ENCODE assay signal across 10 cellular contexts in genomic region chr1:31577515-31578191, GRCh38. TPM values are rescaled to one million over a fixed set of nuclear protein-coding genes. Genes with fewer than 3 reads are reported as not detected.
DNase-seq lines count a peak whose midpoint lies in the region; ATAC-seq and TF ChIP-seq lines count a peak whose summit lies in the region.
"Had no signal": no experiment of that assay in that cellular context is flagged by ENCODE, and none has a peak within 500 bp of the region (broad histone marks: within the 10 kb centered on the region; RNA-seq: fewer than 3 reads in every experiment).

No MANE protein-coding gene starts in this region.

- H3K36me3 ChIP-seq in left lung, result no peaks in the 10 kb centered on the region
- H3K36me3 ChIP-seq in thoracic aorta, result no peaks in the 10 kb centered on the region

- H3K36me3 Mint-ChIP-seq in HFFc6 (ENCODE audit: low read depth), result no peaks in the 10 kb centered on the region

- no peak for ATAC-seq in left lung
- no peak for ATAC-seq in thoracic aorta (ENCODE audit: insufficient number of reproducible peaks, low FRiP score, low read depth)
- no peak for ATAC-seq in GM21576 (IDR thresholded peaks at IDR 0.05; ENCODE audit: unreplicated experiment)

- no peaks in the 10 kb centered on the region for H3K9me3 ChIP-seq in left lung
- H3K9me3 ChIP-seq in thoracic aorta, result no peaks in the 10 kb centered on the region

- peaks cover 19 to 46% of the 10 kb centered on the region in 2 donors for H3K4me1 ChIP-seq in left lung
- peaks cover 36 to 59% of the 10 kb centered on the region in 2 donors for H3K4me1 ChIP-seq in thoracic aorta (ENCODE audit: control insufficient read depth in 1 of 2, low read depth in 2 of 2)

- TF ChIP-seq CTCF in HFFc6 (IDR thresholded peaks at IDR 0.05) (no peak), left lung (IDR thresholded peaks at IDR 0.05) (no peak), thoracic aorta (IDR thresholded peaks at IDR 0.05) (no peak)

- no peak overlapping the region for H3K27ac Mint-ChIP-seq in HFFc6

- H3K4me1 Mint-ChIP-seq in HFFc6 (ENCODE audit: low read depth), result peaks cover 39% of the 10 kb centered on the region

- H3K27me3 ChIP-seq in left lung (peaks cover 0 to 17% of the 10 kb centered on the region in 2 donors), thoracic aorta (replicated peaks; ENCODE audit: insufficient read depth) (no peaks in the 10 kb centered on the region)

- H3K9me3 Mint-ChIP-seq in HFFc6, result no peaks in the 10 kb centered on the region

- H3K27me3 Mint-ChIP-seq in HFFc6 (ENCODE audit: insufficient read depth), result no peaks in the 10 kb centered on the region; the same call in 1 of the 2 replicates

- no peak overlapping the region for H3K4me3 Mint-ChIP-seq in HFFc6

- peak overlapping the region; percentile 13 for H3K27ac ChIP-seq in cingulate gyrus (ENCODE audit: low read depth, low read length)
- peak overlapping the region; percentile 66 to 67 for H3K27ac ChIP-seq in left lung
- peak overlapping the region; percentile 95 to 97 for H3K27ac ChIP-seq in thoracic aorta

- intact Hi-C loops in left lung (cut with DNase I), result loop anchor here in 1 of 2 donors (10.0 kb wide), 1 partner anchor 207 kb away; no protein-coding TSS in a partner anchor

- DNase-seq in HFFc6, result peak; percentile 34
- peak in 1 of 2 donors; percentile 45 for DNase-seq in left lung
- no peak for DNase-seq in thoracic aorta (ENCODE audit: low spot score)
- no peak for DNase-seq in activated gamma-delta T cell (lab: John Stamatoyannopoulos, UW)
- DNase-seq in NCI-H1436 (lab: John Stamatoyannopoulos, UW), result no peak
- DNase-seq in HuH-7.5 (ENCODE audit: low spot score), result no peak
- DNase-seq: GOT3, MV-4-11 had no signal

- H3K4me3 ChIP-seq in left lung, result peak overlapping the region; percentile 27 to 54
- peak overlapping the region; percentile 91 for H3K4me3 ChIP-seq in thoracic aorta

RNA-seq across cellular contexts. Expression of gene TINAGL1, which starts 1.3 kb away (rescaled TPM):
- total RNA-seq in HFFc6 (2021; fragmentation: NEBNext Ultra II Directional; extraction: Animal tissue kit (Norgen Biotek cat#: 25700)), result 1 to 10 TPM in 5 of 6 experiments, under 1 TPM in 1; 0.91 to 4.0 (median 1.9) TPM
- total RNA-seq in left lung (100 to 1,000 TPM in 1 of 2 donors, 10 to 100 TPM in 1; 66.6 to 106 TPM), thoracic aorta (1,000 to 10,000 TPM in 1 of 2 donors, 100 to 1,000 TPM in 1; 581 to 1,250 TPM)

RNA-seq across cellular contexts. Expression of gene HCRTR1, which starts 39.8 kb away (rescaled TPM):
- total RNA-seq in HFFc6 (2021; fragmentation: NEBNext Ultra II Directional; extraction: Animal tissue kit (Norgen Biotek cat#: 25700)), result not detected
- total RNA-seq in left lung (not detected), thoracic aorta (not detected)

Comparison
In these comparisons a context has a peak if more than half of its experiments do, and no peak if none do; other contexts are left out.
1. H3K27ac ChIP-seq: peak in every context shown above with its lines; median percentile 96 in thoracic aorta; 66 in left lung; 13 in cingulate gyrus.
2. RNA of gene TINAGL1, which starts 1.3 kb away (total RNA-seq): 581 to 1,250 TPM in thoracic aorta and 66.6 to 106 TPM in left lung; 0.91 to 4.0 TPM in HFFc6; every median in the first group is over 10 times any median in the second.